Comparison of ENCODE assay signal across 8 cellular contexts in genomic region chr17:44014437-44015172, GRCh38. TPM values are rescaled to one million over a fixed set of nuclear protein-coding genes. Genes with fewer than 3 reads are reported as not detected.
DNase-seq lines count a peak whose midpoint lies in the region; ATAC-seq and TF ChIP-seq lines count a peak whose summit lies in the region.

TMEM101 (minus strand) TSS chr17:44014963; CDS start chr17:44014952, 11 bp downstream.

- no peak for TF ChIP-seq CTCF in AG10803 (conservative IDR thresholded peaks at IDR 0.05; ENCODE audit: low read length)
- TF ChIP-seq CTCF in left lung (IDR thresholded peaks at IDR 0.05) = no peak

- no peaks in the 10 kb centered on the region for H3K9me3 ChIP-seq in left lung

- H3K4me1 ChIP-seq in left lung = peaks cover 11 to 19% of the 10 kb centered on the region in 2 donors

- H3K36me3 ChIP-seq in left lung = peaks cover 0 to 20% of the 10 kb centered on the region in 2 donors

- DNase-seq in AG10803 (ENCODE audit: low read depth) = peak; percentile 94
- DNase-seq in NCI-H748 (lab: John Stamatoyannopoulos, UW; ENCODE audit: unreplicated experiment) = peak; percentile 93
- peak; percentile 85 to 87 for DNase-seq in activated CD4-positive, alpha-beta T cell treated with anti-CD3 and anti-CD28 coated beads, Interleukin-2, amount 50 U/mL, for 4 hours
- peak; percentile 86 to 90 for DNase-seq in dermis microvascular lymphatic vessel endothelial cell (ENCODE audit: low read depth in 2 of 2)
- DNase-seq in left lung = peak; percentile 92 to 93
- peak; percentile 86 for DNase-seq in stimulated activated CD4-positive, alpha-beta T cell treated with anti-CD3 and anti-CD28 coated beads, Interleukin-2, amount 100 ng/mL, for 4 hours (ENCODE audit: low read depth)

- H3K27me3 ChIP-seq in left lung = no peaks in the 10 kb centered on the region

- peak within 1 kb of the TSS; percentile 99 for H3K4me3 ChIP-seq in AG10803 (ENCODE audit: low read length)
- H3K4me3 ChIP-seq in left lung = peak within 1 kb of the TSS; percentile 70 to 73

- TF ChIP-seq POLR2A in GM19193 (IDR thresholded peaks at IDR 0.05; ENCODE audit: extremely low read depth, insufficient read depth, insufficient read length) = peak; percentile 73

- intact Hi-C loops in left lung (cut with DNase I) = no loop called here

- peak within 1 kb of the TSS in 1 of 2 donors; percentile 54 for H3K27ac ChIP-seq in left lung

- ATAC-seq in HG03457 (IDR thresholded peaks at IDR 0.05; ENCODE audit: unreplicated experiment) (peak; percentile 48), left lung (peak; percentile 98)

RNA-seq across cellular contexts. Expression of gene TMEM101, which starts in this region (rescaled TPM):
- total RNA-seq in dermis microvascular lymphatic vessel endothelial cell = 82.8 and 89.0 TPM in 2 replicates
- 10 to 100 TPM; 29.7 to 35.0 TPM for total RNA-seq in left lung
